ENCODE assay signal across 1 cellular context in genomic region chr19:52028027-52028779, GRCh38.
TF ChIP-seq lines count a peak whose summit lies in the region.

TSS of gene ZNF614 (minus strand) at chr19:52028379. CDS start at chr19:52025745, 2,634 bp downstream.

TF ChIP-seq in HepG2, 621 proteins besides CTCF, POLR2A, EP300 and RAD21 (continued from another document and continues in another):
- TF ChIP-seq ZNF687 (CRISPR knock-in tag; IDR thresholded peaks at IDR 0.05): peak; percentile 94
- TF ChIP-seq TSC22D2 (CRISPR knock-in tag; IDR thresholded peaks at IDR 0.05; ENCODE audit: borderline replicate concordance): peak; percentile 77; the same call in 1 of the 2 replicates
- TF ChIP-seq RXRA (CRISPR knock-in tag; IDR thresholded peaks at IDR 0.05): peak; percentile 60; the same call in 1 of the 2 replicates
- no peak for TF ChIP-seq MATR3 (CRISPR knock-in tag; IDR thresholded peaks at IDR 0.05)
- TF ChIP-seq SAP130 (CRISPR knock-in tag; IDR thresholded peaks at IDR 0.05; ENCODE audit: low read depth): peak; percentile 97
- peak; percentile 86 for TF ChIP-seq HNF1B (CRISPR knock-in tag; IDR thresholded peaks at IDR 0.05)
- no peak for TF ChIP-seq ZNF615 (CRISPR knock-in tag; IDR thresholded peaks at IDR 0.05; ENCODE audit: borderline replicate concordance)
- peak; percentile 79 for TF ChIP-seq AGO2 (optimal IDR thresholded peaks at IDR 0.05; ENCODE audit: low read depth, low read length)
- TF ChIP-seq PHF20 (CRISPR knock-in tag; IDR thresholded peaks at IDR 0.05): peak; percentile 91
- TF ChIP-seq HMGXB4 (CRISPR knock-in tag; IDR thresholded peaks at IDR 0.05; ENCODE audit: borderline replicate concordance in 1 of 2, low read depth in 1 of 2): peak; percentile 80 to 91; a peak in 3 of 4 replicates
- TF ChIP-seq ZNF12 (CRISPR knock-in tag; IDR thresholded peaks at IDR 0.05): peak; percentile 50; the same call in 1 of the 2 replicates
- no peak for TF ChIP-seq ZNF670 (CRISPR knock-in tag; IDR thresholded peaks at IDR 0.05; ENCODE audit: borderline replicate concordance)
- TF ChIP-seq GPN1 (CRISPR knock-in tag; IDR thresholded peaks at IDR 0.05; ENCODE audit: borderline replicate concordance): no peak
- no peak for TF ChIP-seq ZBTB20 (CRISPR knock-in tag; IDR thresholded peaks at IDR 0.05; ENCODE audit: borderline replicate concordance, low read depth)
- TF ChIP-seq THAP9 (CRISPR knock-in tag; IDR thresholded peaks at IDR 0.05; ENCODE audit: borderline replicate concordance): peak; percentile 99
- no peak for TF ChIP-seq ZNF839 (CRISPR knock-in tag; IDR thresholded peaks at IDR 0.05; ENCODE audit: borderline replicate concordance)
- 0 out of 2 replicates have a peak, but pooled peaks have one; percentile 75 for TF ChIP-seq SNAI1 (CRISPR knock-in tag; IDR thresholded peaks at IDR 0.05; ENCODE audit: borderline replicate concordance)
- no peak for TF ChIP-seq MAFK (conservative IDR thresholded peaks at IDR 0.05 in 1 of 2, IDR thresholded peaks at IDR 0.05 in 1 of 2; ENCODE audit: low read length in 2 of 2)
- peak; percentile 78; the same call in 1 of the 2 replicates for TF ChIP-seq ZNF691 (CRISPR knock-in tag; IDR thresholded peaks at IDR 0.05; ENCODE audit: borderline replicate concordance, low read depth)
- TF ChIP-seq EEA1 (CRISPR knock-in tag; IDR thresholded peaks at IDR 0.05; ENCODE audit: borderline replicate concordance): no peak
- TF ChIP-seq ZNF121 (CRISPR knock-in tag; IDR thresholded peaks at IDR 0.05): no peak
- no peak for TF ChIP-seq FOXP4 (CRISPR knock-in tag; IDR thresholded peaks at IDR 0.05)
- TF ChIP-seq ATF1 (CRISPR knock-in tag; IDR thresholded peaks at IDR 0.05): peak; percentile 99
- TF ChIP-seq NBN (conservative IDR thresholded peaks at IDR 0.05): no peak
- no peak; the same call in 1 of the 2 replicates for TF ChIP-seq NAIF1 (CRISPR knock-in tag; IDR thresholded peaks at IDR 0.05; ENCODE audit: borderline replicate concordance)
- TF ChIP-seq CSRNP1 (CRISPR knock-in tag; IDR thresholded peaks at IDR 0.05): peak; percentile 86
- TF ChIP-seq UBTF (CRISPR knock-in tag; IDR thresholded peaks at IDR 0.05): peak; percentile 66
- TF ChIP-seq ZNF546 (CRISPR knock-in tag; conservative IDR thresholded peaks at IDR 0.05): 0 out of 2 replicates have a peak, but pooled peaks have one; percentile 65
- TF ChIP-seq CREBL2 (CRISPR knock-in tag; IDR thresholded peaks at IDR 0.05; ENCODE audit: borderline replicate concordance): no peak
- peak; percentile 89 for TF ChIP-seq THAP11 (CRISPR knock-in tag; IDR thresholded peaks at IDR 0.05)
- no peak for TF ChIP-seq ZNF737 (CRISPR knock-in tag; IDR thresholded peaks at IDR 0.05; ENCODE audit: borderline replicate concordance)
- TF ChIP-seq ZFP36L1 (CRISPR knock-in tag; IDR thresholded peaks at IDR 0.05): 0 out of 2 replicates have a peak, but pooled peaks have one; percentile 11
- TF ChIP-seq MAFF (IDR thresholded peaks at IDR 0.05; ENCODE audit: low read depth, low read length): no peak
- no peak for TF ChIP-seq NR2F1 (CRISPR knock-in tag; IDR thresholded peaks at IDR 0.05)
- TF ChIP-seq SRY (CRISPR knock-in tag; IDR thresholded peaks at IDR 0.05): no peak; the same call in 1 of the 2 replicates
- TF ChIP-seq RFX3 (CRISPR knock-in tag; IDR thresholded peaks at IDR 0.05): no peak
- 0 out of 2 replicates have a peak, but pooled peaks have one; percentile 30 for TF ChIP-seq ZNF878 (CRISPR knock-in tag; IDR thresholded peaks at IDR 0.05)
- no peak for TF ChIP-seq ZNF569 (CRISPR knock-in tag; IDR thresholded peaks at IDR 0.05; ENCODE audit: borderline replicate concordance)
- TF ChIP-seq CENPT (CRISPR knock-in tag; IDR thresholded peaks at IDR 0.05; ENCODE audit: low read depth): no peak
- peak; percentile 91 for TF ChIP-seq MYC (CRISPR knock-in tag; IDR thresholded peaks at IDR 0.05; ENCODE audit: borderline replicate concordance)
